17 cellular contexts compared by ENCODE assay signal in the genomic region with DNA sequence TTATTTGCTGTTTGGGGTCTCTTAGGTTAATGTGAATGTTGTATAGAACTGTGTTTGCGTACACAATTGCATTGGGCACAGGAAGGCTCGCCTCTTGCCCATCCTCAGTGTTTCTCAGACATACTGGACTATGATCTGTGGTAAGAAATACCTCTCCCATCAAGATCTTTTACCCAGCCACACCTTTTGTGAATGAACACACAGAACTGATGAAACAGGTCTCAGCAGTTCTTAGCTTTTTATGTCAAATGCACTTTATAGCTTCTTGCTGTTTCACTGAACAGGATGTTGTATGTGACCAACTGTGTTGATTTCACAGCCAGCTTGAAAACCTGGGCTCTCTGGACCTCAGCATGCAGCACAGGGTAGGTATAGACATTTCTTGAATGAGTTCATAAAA. TPM values are rescaled to one million over a fixed set of nuclear protein-coding genes. Genes with fewer than 3 reads are reported as not detected.
DNase-seq lines count a peak whose midpoint lies in the region; ATAC-seq and TF ChIP-seq lines count a peak whose summit lies in the region.
"Had no signal": no experiment of that assay in that cellular context is flagged by ENCODE, and none has a peak within 500 bp of the region (broad histone marks: within the 10 kb centered on the region; RNA-seq: fewer than 3 reads in every experiment).

No MANE protein-coding gene starts in this region.

- intact Hi-C loops in natural killer cell (cut with micrococcal nuclease) (no loop called here), mucosa of descending colon (cut with DNase I, micrococcal nuclease) (no loop called here)

- no peak overlapping the region for H3K9ac ChIP-seq in SK-N-MC (ENCODE audit: insufficient read length)

- ATAC-seq in natural killer cell (no peak), mucosa of descending colon (peak; percentile 77)
- no peak for ATAC-seq in natural killer cell treated with Interleukin-12 subunit alpha and Interleukin-12 subunit beta and Interleukin-15 and Interleukin-18, amount 100 ng/mL, for 72 hours
- ATAC-seq: activated T-helper 17 cell treated with anti-CD3 and anti-CD28 coated beads, Interleukin-2, amount 50 U/mL, for 72 hours; effector memory CD8-positive, alpha-beta T cell; SK-N-SH treated with all-trans-retinoic acid at 6 μM for 48 hours had no signal

- no peaks in the 10 kb centered on the region for H3K36me3 Mint-ChIP-seq in natural killer cell
- peaks cover 4% of the 10 kb centered on the region for H3K36me3 Mint-ChIP-seq in natural killer cell treated with Interleukin-12 subunit alpha and Interleukin-12 subunit beta and Interleukin-15 and Interleukin-18, amount 100 ng/mL, for 72 hours

- H3K27me3 Mint-ChIP-seq in natural killer cell (ENCODE audit: low read depth in 2 of 2), result no peaks in the 10 kb centered on the region
- no peaks in the 10 kb centered on the region for H3K27me3 Mint-ChIP-seq in natural killer cell treated with Interleukin-12 subunit alpha and Interleukin-12 subunit beta and Interleukin-15 and Interleukin-18, amount 100 ng/mL, for 72 hours
- H3K27me3 Mint-ChIP-seq: activated T-helper 17 cell treated with anti-CD3 and anti-CD28 coated beads, Interleukin-2, amount 50 U/mL, for 72 hours; effector memory CD8-positive, alpha-beta T cell had no signal

- H3K4me1 ChIP-seq in mucosa of descending colon (ENCODE audit: low read depth) (peaks cover 22% of the 10 kb centered on the region), SJCRH30 (peaks cover 5% of the 10 kb centered on the region; the same call in 1 of the 2 replicates)

- peaks cover 33% of the 10 kb centered on the region for H3K36me3 ChIP-seq in SK-N-MC (ENCODE audit: insufficient read depth, low read length)
- peaks cover 4% of the 10 kb centered on the region for H3K36me3 ChIP-seq in mucosa of descending colon (ENCODE audit: low read depth)
- H3K36me3 ChIP-seq in SJCRH30, result peaks cover 11% of the 10 kb centered on the region

- H3K4me3 ChIP-seq in SK-N-MC (no peak overlapping the region), mucosa of descending colon (no peak overlapping the region), SJCRH30 (no peak overlapping the region)

- no peak for DNase-seq in natural killer cell
- no peak for DNase-seq in natural killer cell treated with Interleukin-12 subunit alpha and Interleukin-12 subunit beta and Interleukin-15 and Interleukin-18, amount 100 ng/mL, for 72 hours (ENCODE audit: low spot score)
- DNase-seq in SK-N-MC (ENCODE audit: low read depth, low spot score), result no peak
- DNase-seq in mucosa of descending colon, result peak in 1 of 3 donors; percentile 34
- no peak for DNase-seq in globus pallidus (ENCODE audit: low spot score)
- DNase-seq in SW 1271 (lab: John Stamatoyannopoulos, UW), result no peak
- DNase-seq in SIG-M5 treated with dmso at 0.1 percent for 504 hours (lab: John Stamatoyannopoulos, UW; ENCODE audit: unreplicated experiment), result no peak
- no peak for DNase-seq in SJCRH30
- DNase-seq: activated CD4-positive, alpha-beta T cell treated with anti-CD3 and anti-CD28 coated beads, Interleukin-2, amount 50 U/mL, for 4 hours; cerebellar nuclear complex; effector memory CD8-positive, alpha-beta T cell; islet precursor cell; mesenchymal stem cell; NCI-H1048; NCI-H526 had no signal

- H3K4me3 Mint-ChIP-seq in natural killer cell, result no peak overlapping the region
- no peak overlapping the region for H3K4me3 Mint-ChIP-seq in natural killer cell treated with Interleukin-12 subunit alpha and Interleukin-12 subunit beta and Interleukin-15 and Interleukin-18, amount 100 ng/mL, for 72 hours
- H3K4me3 Mint-ChIP-seq: activated T-helper 17 cell treated with anti-CD3 and anti-CD28 coated beads, Interleukin-2, amount 50 U/mL, for 72 hours; effector memory CD8-positive, alpha-beta T cell had no signal

- no peaks in the 10 kb centered on the region for H3K27me3 ChIP-seq in SJCRH30

- H3K9me3 ChIP-seq in SK-N-MC (ENCODE audit: low read depth, low read length), result no peaks in the 10 kb centered on the region
- H3K9me3 ChIP-seq in mucosa of descending colon, result no peaks in the 10 kb centered on the region
- H3K9me3 ChIP-seq in SJCRH30 (replicated peaks), result no peaks in the 10 kb centered on the region

- no peak for TF ChIP-seq CTCF in natural killer cell (IDR thresholded peaks at IDR 0.05)
- no peak for TF ChIP-seq CTCF in mucosa of descending colon (IDR thresholded peaks at IDR 0.05)

- no peaks in the 10 kb centered on the region for H3K9me3 Mint-ChIP-seq in natural killer cell
- no peaks in the 10 kb centered on the region for H3K9me3 Mint-ChIP-seq in natural killer cell treated with Interleukin-12 subunit alpha and Interleukin-12 subunit beta and Interleukin-15 and Interleukin-18, amount 100 ng/mL, for 72 hours
- H3K9me3 Mint-ChIP-seq: activated T-helper 17 cell treated with anti-CD3 and anti-CD28 coated beads, Interleukin-2, amount 50 U/mL, for 72 hours; effector memory CD8-positive, alpha-beta T cell had no signal

- H3K27ac Mint-ChIP-seq in natural killer cell, result peak overlapping the region; percentile 92 to 94
- peak overlapping the region in 1 of 2 donors; percentile 27 for H3K27ac Mint-ChIP-seq in natural killer cell treated with Interleukin-12 subunit alpha and Interleukin-12 subunit beta and Interleukin-15 and Interleukin-18, amount 100 ng/mL, for 72 hours
- H3K27ac Mint-ChIP-seq: activated T-helper 17 cell treated with anti-CD3 and anti-CD28 coated beads, Interleukin-2, amount 50 U/mL, for 72 hours had no signal

- H3K4me1 Mint-ChIP-seq in natural killer cell, result peaks cover 58 to 75% of the 10 kb centered on the region in 2 donors
- peaks cover 46 to 59% of the 10 kb centered on the region in 2 donors for H3K4me1 Mint-ChIP-seq in natural killer cell treated with Interleukin-12 subunit alpha and Interleukin-12 subunit beta and Interleukin-15 and Interleukin-18, amount 100 ng/mL, for 72 hours (ENCODE audit: low read depth in 2 of 2)

- H3K27ac ChIP-seq in SK-N-MC (peak overlapping the region; percentile 46; the same call in 1 of the 2 replicates), SJCRH30 (no peak overlapping the region)

RNA-seq across cellular contexts. Expression of gene HAPSTR1, which starts 31.5 kb away (rescaled TPM):
- 100 to 1,000 TPM; 135 to 145 (median 138) TPM for total RNA-seq in natural killer cell
- total RNA-seq in natural killer cell treated with Interleukin-12 subunit alpha and Interleukin-12 subunit beta and Interleukin-15 and Interleukin-18, amount 100 ng/mL, for 72 hours, result 10 to 100 TPM; 65.5 to 72.6 TPM
- 10 to 100 TPM; 55.8 to 69.8 (median 56.0) TPM for total RNA-seq in mucosa of descending colon
- total RNA-seq in SJCRH30 (2014; rRNA removed; shearing (Covaris generic)), result 52.5 and 59.3 TPM in 2 replicates
